24 cellular contexts compared by ENCODE assay signal in the genomic region with DNA sequence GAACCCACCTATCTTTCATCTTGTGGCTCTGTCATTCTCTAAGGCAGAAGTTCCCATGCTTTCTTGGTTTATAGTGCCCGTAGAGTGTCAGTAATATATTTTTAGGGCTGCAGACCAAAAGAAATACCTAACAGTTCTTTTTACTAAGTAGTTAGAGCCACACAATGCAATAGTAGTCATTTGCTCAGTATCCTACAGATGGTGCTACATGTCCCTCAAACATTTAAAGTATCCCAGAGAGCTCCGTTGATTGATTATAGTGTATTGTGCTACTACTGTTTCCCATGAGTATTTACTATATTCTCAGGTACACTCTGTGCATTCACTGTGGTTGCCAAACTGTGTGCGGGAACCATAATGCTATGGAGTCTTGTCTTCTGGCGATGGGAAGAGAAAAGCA. TPM values are rescaled to one million over a fixed set of nuclear protein-coding genes. Genes with fewer than 3 reads are reported as not detected.
DNase-seq lines count a peak whose midpoint lies in the region; ATAC-seq and TF ChIP-seq lines count a peak whose summit lies in the region.
"Had no signal": no experiment of that assay in that cellular context is flagged by ENCODE, and none has a peak within 500 bp of the region (broad histone marks: within the 10 kb centered on the region; RNA-seq: fewer than 3 reads in every experiment).

No MANE protein-coding gene starts in this region.

- H3K4ac ChIP-seq in trophoblast cell (ENCODE audit: low read depth, low read length) = no peak overlapping the region

- H3K36me3 ChIP-seq in DOHH2 (ENCODE audit: control insufficient read depth, low read length) (no peaks in the 10 kb centered on the region), GM23338 (ENCODE audit: insufficient read depth) (no peaks in the 10 kb centered on the region), OCI-LY1 (ENCODE audit: insufficient read depth, low read length) (no peaks in the 10 kb centered on the region), trophoblast cell (ENCODE audit: control insufficient read depth in 1 of 2, insufficient read depth in 2 of 2, low read length in 2 of 2) (no peaks in the 10 kb centered on the region)
- H3K36me3 ChIP-seq: ascending aorta had no signal

- H2AFZ ChIP-seq in GM23338 = no peak overlapping the region
- H2AFZ ChIP-seq in OCI-LY1 (ENCODE audit: low read length) = no peak overlapping the region
- H2AFZ ChIP-seq in trophoblast cell (ENCODE audit: insufficient read depth, low read length, poor library complexity) = no peak overlapping the region

- H3K4me1 Mint-ChIP-seq in GM23338 = peaks cover 16% of the 10 kb centered on the region

- H3F3A ChIP-seq in DOHH2 (ENCODE audit: control insufficient read depth, insufficient read depth) = peaks cover 15% of the 10 kb centered on the region
- no peaks in the 10 kb centered on the region; the same call in 1 of the 2 replicates for H3F3A ChIP-seq in GM23338 (replicated peaks; ENCODE audit: low read depth)
- peaks cover 10% of the 10 kb centered on the region; the same call in 1 of the 2 replicates for H3F3A ChIP-seq in OCI-LY1 (ENCODE audit: insufficient read depth, low read length)

- TF ChIP-seq CTCF in DOHH2 (IDR thresholded peaks at IDR 0.05; ENCODE audit: low read depth, low read length, poor library complexity, severe bottlenecking) = peak; percentile 39
- peak; percentile 52 for TF ChIP-seq CTCF in GM23338 (conservative IDR thresholded peaks at IDR 0.05; ENCODE audit: low read depth in 2 of 2)
- TF ChIP-seq CTCF in OCI-LY1 (IDR thresholded peaks at IDR 0.05; ENCODE audit: low read length) = peak; percentile 59
- peak; percentile 31 for TF ChIP-seq CTCF in epithelial cell of proximal tubule (conservative IDR thresholded peaks at IDR 0.05; ENCODE audit: low read depth, low read length)

- H3K79me2 ChIP-seq in DOHH2 (ENCODE audit: control insufficient read depth, low read length) (no peaks in the 10 kb centered on the region), GM23338 (replicated peaks; ENCODE audit: insufficient read depth) (no peaks in the 10 kb centered on the region), OCI-LY1 (ENCODE audit: insufficient read depth, low read length) (no peaks in the 10 kb centered on the region), trophoblast cell (ENCODE audit: control insufficient read depth, insufficient read depth, low read length, poor library complexity) (no peaks in the 10 kb centered on the region)

- no peak overlapping the region for H2BK5ac ChIP-seq in trophoblast cell (ENCODE audit: low read depth, low read length, poor library complexity)

- no peaks in the 10 kb centered on the region for H4K20me1 ChIP-seq in DOHH2 (ENCODE audit: control insufficient read depth, insufficient read depth, low read depth, low read length)
- no peaks in the 10 kb centered on the region for H4K20me1 ChIP-seq in GM23338 (replicated peaks; ENCODE audit: insufficient read depth)
- H4K20me1 ChIP-seq in OCI-LY1 (ENCODE audit: insufficient read depth, low read length) = no peaks in the 10 kb centered on the region

- H3K4me2 ChIP-seq in DOHH2 (ENCODE audit: low read length) (no peak overlapping the region), GM23338 (no peak overlapping the region), OCI-LY1 (ENCODE audit: low read length) (no peak overlapping the region), trophoblast cell (ENCODE audit: low read length) (no peak overlapping the region)
- H3K4me2 ChIP-seq: KMS-11, smooth muscle cell had no signal

- no peaks in the 10 kb centered on the region; the same call in 2 of the 3 replicates for H3K9me3 Mint-ChIP-seq in GM23338
- H3K9me3 Mint-ChIP-seq: activated CD8-positive, alpha-beta T cell treated with anti-CD3 and anti-CD28 coated beads for 36 hours; activated T-cell treated with anti-CD3 and anti-CD28 coated beads, Interleukin-2, amount 50 U/mL, for 4 hours; natural killer cell; T-helper 1 cell treated with Interleukin-12 subunit alpha and Interleukin-12 subunit beta and Interleukin-4 antibody, amounts not matched to agents 30 μg/mL and 1 μg/mL, for 36 hours had no signal

- no peak overlapping the region for H3K27ac ChIP-seq in DOHH2 (ENCODE audit: low read depth, low read length)
- no peak overlapping the region for H3K27ac ChIP-seq in GM23338 (ENCODE audit: low read depth)
- peak overlapping the region; percentile 32 for H3K27ac ChIP-seq in OCI-LY1 (ENCODE audit: low read depth, low read length, poor library complexity, severe bottlenecking)
- H3K27ac ChIP-seq in trophoblast cell (ENCODE audit: low read depth, low read length) = no peak overlapping the region
- H3K27ac ChIP-seq: ascending aorta, KMS-11 had no signal

- H3K23ac ChIP-seq in trophoblast cell (ENCODE audit: low read length) = no peak overlapping the region

- no peak overlapping the region for H4K8ac ChIP-seq in trophoblast cell (ENCODE audit: low read depth, low read length)

- H3K9ac ChIP-seq in OCI-LY1 (ENCODE audit: low read length) = no peak overlapping the region
- H3K9ac ChIP-seq in trophoblast cell (ENCODE audit: low read length) = no peak overlapping the region
- H3K9ac ChIP-seq: KMS-11 had no signal

- H3K14ac ChIP-seq in trophoblast cell (ENCODE audit: low read length) = no peak overlapping the region

- ATAC-seq in GM23338 = no peak; the same call in 2 of the 3 replicates
- ATAC-seq: activated CD8-positive, alpha-beta T cell treated with anti-CD3 and anti-CD28 coated beads for 36 hours; activated T-cell treated with anti-CD3 and anti-CD28 coated beads, Interleukin-2, amount 50 U/mL, for 4 hours; natural killer cell had no signal

- no peak overlapping the region for H3K4me3 Mint-ChIP-seq in GM23338
- H3K4me3 Mint-ChIP-seq: activated CD8-positive, alpha-beta T cell treated with anti-CD3 and anti-CD28 coated beads for 36 hours; activated T-cell treated with anti-CD3 and anti-CD28 coated beads, Interleukin-2, amount 50 U/mL, for 4 hours; natural killer cell; T-helper 1 cell treated with Interleukin-12 subunit alpha and Interleukin-12 subunit beta and Interleukin-4 antibody, amounts not matched to agents 30 μg/mL and 1 μg/mL, for 36 hours had no signal

- no peak overlapping the region for H3K18ac ChIP-seq in trophoblast cell (ENCODE audit: low read length)

- H4K12ac ChIP-seq in trophoblast cell (ENCODE audit: low read depth, low read length) = no peak overlapping the region

- H3K9me2 ChIP-seq in DOHH2 (replicated peaks; ENCODE audit: control insufficient read depth, low read length) (no peaks in the 10 kb centered on the region), GM23338 (ENCODE audit: insufficient read depth) (no peaks in the 10 kb centered on the region), OCI-LY1 (ENCODE audit: low read depth, low read length) (no peaks in the 10 kb centered on the region)

- H3K4me3 ChIP-seq in DOHH2 (ENCODE audit: low read length) (no peak overlapping the region), GM23338 (no peak overlapping the region), OCI-LY1 (ENCODE audit: low read depth, low read length, poor library complexity, severe bottlenecking) (no peak overlapping the region), epithelial cell of proximal tubule (ENCODE audit: low read depth, low read length) (no peak overlapping the region), trophoblast cell (ENCODE audit: low read depth, low read length) (no peak overlapping the region)
- H3K4me3 ChIP-seq: ascending aorta, smooth muscle cell had no signal

- no peak overlapping the region for H4K91ac ChIP-seq in trophoblast cell (ENCODE audit: low read depth, low read length)

- peaks cover 4% of the 10 kb centered on the region for H3K79me1 ChIP-seq in trophoblast cell (ENCODE audit: low read length)

- H3K36me3 Mint-ChIP-seq in GM23338 (ENCODE audit: low read depth) = no peaks in the 10 kb centered on the region
- H3K36me3 Mint-ChIP-seq: natural killer cell had no signal

- no CpG with 5 or more reads among the region's 4 CpGs for WGBS in trophoblast cell (ENCODE audit: extremely low coverage, insufficient coverage, insufficient read length)

- no peak overlapping the region for H3K27ac Mint-ChIP-seq in GM23338
- H3K27ac Mint-ChIP-seq: activated CD8-positive, alpha-beta T cell treated with anti-CD3 and anti-CD28 coated beads for 36 hours; natural killer cell; T-helper 1 cell treated with Interleukin-12 subunit alpha and Interleukin-12 subunit beta and Interleukin-4 antibody, amounts not matched to agents 30 μg/mL and 1 μg/mL, for 36 hours had no signal

- H2BK120ac ChIP-seq in trophoblast cell (ENCODE audit: insufficient read depth, low read length, poor library complexity) = no peak overlapping the region

- H3K27me3 Mint-ChIP-seq in GM23338 (ENCODE audit: insufficient read depth, low read depth, poor library complexity) = no peaks in the 10 kb centered on the region

- H2AK5ac ChIP-seq in trophoblast cell (ENCODE audit: low read length) = no peak overlapping the region

- H3K27me3 ChIP-seq in DOHH2 (ENCODE audit: control insufficient read depth, low read length) (no peaks in the 10 kb centered on the region), GM23338 (ENCODE audit: insufficient read depth) (peaks cover 10% of the 10 kb centered on the region; the same call in 1 of the 2 replicates), OCI-LY1 (ENCODE audit: insufficient read depth, low read length) (no peaks in the 10 kb centered on the region), trophoblast cell (ENCODE audit: insufficient read depth, low read length) (no peaks in the 10 kb centered on the region)
- H3K27me3 ChIP-seq: ascending aorta had no signal

- peaks cover 29% of the 10 kb centered on the region for H3K4me1 ChIP-seq in DOHH2 (ENCODE audit: control insufficient read depth, low read length)
- peaks cover 21% of the 10 kb centered on the region for H3K4me1 ChIP-seq in GM23338 (ENCODE audit: insufficient read depth)
- peaks cover 51% of the 10 kb centered on the region for H3K4me1 ChIP-seq in OCI-LY1 (ENCODE audit: insufficient read depth, low read length, severe bottlenecking)
- peaks cover 3 to 4% of the 10 kb centered on the region in 2 experiments for H3K4me1 ChIP-seq in trophoblast cell (ENCODE audit: control insufficient read depth in 1 of 2, insufficient read depth in 2 of 2, low read length in 2 of 2)
- H3K4me1 ChIP-seq: ascending aorta had no signal

- H2BK12ac ChIP-seq in trophoblast cell (ENCODE audit: low read length) = no peak overlapping the region

- DNase-seq in GM23338 (ENCODE audit: low spot score) (peak; percentile 48), epithelial cell of proximal tubule (ENCODE audit: low read depth) (no peak), kidney glomerular epithelial cell (lab: John Stamatoyannopoulos, UW) (no peak), SHP77 (lab: John Stamatoyannopoulos, UW) (no peak), trophoblast cell (no peak)
- no peak for DNase-seq in stimulated activated naive CD4-positive, alpha-beta T cell (lab: John Stamatoyannopoulos, UW)
- DNase-seq: activated CD8-positive, alpha-beta T cell treated with anti-CD3 and anti-CD28 coated beads for 36 hours; activated naive CD4-positive, alpha-beta T cell treated with anti-CD3 and anti-CD28 coated beads, Interleukin-2, amount 50 U/mL, for 16 hours; activated T-cell treated with anti-CD3 and anti-CD28 coated beads, Interleukin-2, amount 50 U/mL, for 4 hours; Caco-2; H7; mesenchymal stem cell; natural killer cell; NCI-H1436 treated with DMSO at 0.1 percent for 48 hours; NCI-H748 treated with DMSO at 0.1 percent for 48 hours; stimulated activated CD4-positive, alpha-beta T cell treated with anti-CD3 and anti-CD28 coated beads, Interleukin-4, amount 100 ng/mL, for 4 hours; substantia nigra had no signal

- H3K9me3 ChIP-seq in DOHH2 (ENCODE audit: control insufficient read depth, insufficient read depth, low read length) = no peaks in the 10 kb centered on the region
- no peaks in the 10 kb centered on the region for H3K9me3 ChIP-seq in OCI-LY1 (ENCODE audit: low read length)
- no peaks in the 10 kb centered on the region for H3K9me3 ChIP-seq in trophoblast cell (ENCODE audit: insufficient read depth, low read depth, low read length)
- H3K9me3 ChIP-seq: Caco-2 had no signal

RNA-seq across cellular contexts. Expression of gene PLBD1, which starts 4.7 kb away (rescaled TPM):
- 16.3 and 18.2 TPM in 2 replicates for total RNA-seq in GM23338 (2014; rRNA removed; shearing (Covaris generic))
- 10.2 and 11.1 TPM in 2 replicates for polyA plus RNA-seq in GM23338 (2016; fragmentation: Nextera tagmentation; extraction: Ambion mirVana)
- total RNA-seq in epithelial cell of proximal tubule = 12.4 and 14.2 TPM in 2 replicates
- 4.6 and 5.8 TPM in 2 replicates for polyA plus RNA-seq in trophoblast cell (2013)
- total RNA-seq: G401 had no signal
